ENCODE assay signal across 29 cellular contexts in genomic region chr2:231144896-231145295, GRCh38. TPM values are rescaled to one million over a fixed set of nuclear protein-coding genes. Genes with fewer than 3 reads are reported as not detected.
"Had no signal": no experiment of that assay in that cellular context is flagged by ENCODE, and none has a peak within 500 bp of the region (broad histone marks: within the 10 kb centered on the region; RNA-seq: fewer than 3 reads in every experiment).

No MANE protein-coding gene starts in this region.

- H3K4me3 Mint-ChIP-seq: activated CD4-positive, alpha-beta memory T cell treated with anti-CD3 and anti-CD28 coated beads for 36 hours; activated CD4-positive, alpha-beta T cell treated with anti-CD3 and anti-CD28 coated beads, Interleukin-2, amount 10 ng/mL, durations not matched to agents 7 days and 5 days; activated naive CD8-positive, alpha-beta T cell treated with anti-CD3 and anti-CD28 coated beads, Interleukin-2, amount 10 ng/mL, durations not matched to agents 7 days and 5 days had no signal

- H3K9me3 ChIP-seq: adrenal gland, MG63, SJCRH30, SK-N-SH had no signal

- DNase-seq: activated CD4-positive, alpha-beta memory T cell treated with anti-CD3 and anti-CD28 coated beads for 36 hours; activated CD4-positive, alpha-beta T cell treated with anti-CD3 and anti-CD28 coated beads, Interleukin-2, amount 10 ng/mL, durations not matched to agents 7 days and 5 days; activated CD4-positive, CD25-positive, alpha-beta regulatory T cell; activated CD8-positive, alpha-beta memory T cell treated with anti-CD3 and anti-CD28 coated beads for 24 hours; activated gamma-delta T cell treated with Interleukin-2 at 50 U/mL for 16 hours; activated naive CD4-positive, alpha-beta T cell treated with anti-CD3 and anti-CD28 coated beads, Interleukin-2, amount 50 U/mL, for 16 hours; activated naive CD8-positive, alpha-beta T cell treated with anti-CD3 and anti-CD28 coated beads, Interleukin-2, amount 10 ng/mL, durations not matched to agents 7 days and 5 days; activated T-cell treated with anti-CD3 and anti-CD28 coated beads, Interleukin-2, amount 50 U/mL, for 48 hours; adrenal gland; anterior cingulate cortex; cerebellar nuclear complex; MG63; MV-4-11; NCI-H1105; NCI-H1436 treated with DMSO at 0.1 percent for 48 hours; NCI-H187; NCI-H2081; NCI-H510A treated with DMSO at 0.1 percent for 48 hours; NCI-H69; NK-92 treated with Interleukin-12 subunit alpha and Interleukin-12 subunit beta, amount 100 ng/mL, for 24 hours; OCI-M1; Right ventricle myocardium superior; SJCRH30; SK-N-SH; T-helper 1 cell had no signal

- H3K27ac ChIP-seq: adrenal gland, RWPE1, SJCRH30, VCaP had no signal

- ATAC-seq: Panc1 had no signal

- H3K4me1 Mint-ChIP-seq: activated CD4-positive, alpha-beta T cell treated with anti-CD3 and anti-CD28 coated beads, Interleukin-2, amount 10 ng/mL, durations not matched to agents 7 days and 5 days; activated naive CD8-positive, alpha-beta T cell treated with anti-CD3 and anti-CD28 coated beads, Interleukin-2, amount 10 ng/mL, durations not matched to agents 7 days and 5 days had no signal

- H3K27me3 Mint-ChIP-seq: activated CD4-positive, alpha-beta memory T cell treated with anti-CD3 and anti-CD28 coated beads for 36 hours; activated CD4-positive, alpha-beta T cell treated with anti-CD3 and anti-CD28 coated beads, Interleukin-2, amount 10 ng/mL, durations not matched to agents 7 days and 5 days; activated naive CD8-positive, alpha-beta T cell treated with anti-CD3 and anti-CD28 coated beads, Interleukin-2, amount 10 ng/mL, durations not matched to agents 7 days and 5 days had no signal

- H3K9ac ChIP-seq: SK-N-SH had no signal

- H3K27me3 ChIP-seq: adrenal gland, MG63, SJCRH30 had no signal

- H3K4me1 ChIP-seq: SJCRH30 had no signal

- H3K9me3 Mint-ChIP-seq: activated CD4-positive, alpha-beta memory T cell treated with anti-CD3 and anti-CD28 coated beads for 36 hours; activated CD4-positive, alpha-beta T cell treated with anti-CD3 and anti-CD28 coated beads, Interleukin-2, amount 10 ng/mL, durations not matched to agents 7 days and 5 days; activated naive CD8-positive, alpha-beta T cell treated with anti-CD3 and anti-CD28 coated beads, Interleukin-2, amount 10 ng/mL, durations not matched to agents 7 days and 5 days; activated T-helper 2 cell treated with anti-CD3 and anti-CD28 coated beads, Interferon-gamma antibody, Interleukin-2, Interleukin-4, amounts not matched to agents 10 μg/mL and 5 μg/mL and 100 μg/mL, durations not matched to agents 14 hours and 24 hours and 36 hours had no signal

- H3K27ac Mint-ChIP-seq: activated CD4-positive, alpha-beta memory T cell treated with anti-CD3 and anti-CD28 coated beads for 36 hours; activated CD4-positive, alpha-beta T cell treated with anti-CD3 and anti-CD28 coated beads, Interleukin-2, amount 10 ng/mL, durations not matched to agents 7 days and 5 days; activated naive CD8-positive, alpha-beta T cell treated with anti-CD3 and anti-CD28 coated beads, Interleukin-2, amount 10 ng/mL, durations not matched to agents 7 days and 5 days; activated T-helper 2 cell treated with anti-CD3 and anti-CD28 coated beads, Interferon-gamma antibody, Interleukin-2, Interleukin-4, amounts not matched to agents 10 μg/mL and 5 μg/mL and 100 μg/mL, durations not matched to agents 14 hours and 24 hours and 36 hours had no signal

- H3K4me2 ChIP-seq: SK-N-SH had no signal

RNA-seq across cellular contexts. Expression of gene HTR2B, which starts 20.1 kb away (rescaled TPM):
- total RNA-seq: activated CD4-positive, alpha-beta memory T cell treated with anti-CD3 and anti-CD28 coated beads for 36 hours; activated naive CD8-positive, alpha-beta T cell treated with anti-CD3 and anti-CD28 coated beads, Interleukin-2, amount 10 ng/mL, durations not matched to agents 7 days and 5 days; activated T-helper 2 cell treated with anti-CD3 and anti-CD28 coated beads, Interferon-gamma antibody, Interleukin-2, Interleukin-4, amounts not matched to agents 10 μg/mL and 5 μg/mL and 100 μg/mL, durations not matched to agents 14 hours and 24 hours and 36 hours had no signal
